In the genomic region with DNA sequence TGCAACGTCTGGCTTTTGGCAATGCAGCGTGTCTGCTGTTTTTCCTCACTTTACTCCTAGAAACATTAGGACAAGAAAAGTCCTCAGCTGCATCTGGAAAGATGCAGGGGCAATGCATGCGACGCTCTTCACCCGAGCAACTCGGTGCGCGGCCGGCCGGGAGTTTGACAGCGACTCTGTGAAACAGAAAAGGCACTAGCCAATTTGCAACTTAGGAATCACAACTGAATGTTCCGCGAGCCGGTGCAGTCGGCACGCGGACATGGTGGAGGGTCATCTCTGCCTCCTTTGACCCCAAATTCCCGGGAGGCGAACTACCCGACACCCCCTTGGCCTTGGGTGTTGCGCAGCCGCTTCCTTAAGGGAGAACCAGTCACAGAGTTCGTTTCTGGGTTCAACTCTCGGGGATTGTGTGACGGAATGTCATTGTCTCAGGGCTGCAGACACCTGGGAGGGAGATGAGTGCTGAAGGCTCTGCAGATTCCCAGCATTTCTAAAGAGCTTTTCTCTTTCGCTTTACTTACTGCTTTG, we compare ENCODE assay signal across 10 cellular contexts. TPM values are rescaled to one million over a fixed set of nuclear protein-coding genes. Genes with fewer than 3 reads are reported as not detected.
DNase-seq lines count a peak whose midpoint lies in the region; TF ChIP-seq lines count a peak whose summit lies in the region.
"Had no signal": no experiment of that assay in that cellular context is flagged by ENCODE, and none has a peak within 500 bp of the region (broad histone marks: within the 10 kb centered on the region; RNA-seq: fewer than 3 reads in every experiment).

No MANE protein-coding gene starts in this region.

- no peak for TF ChIP-seq CTCF in left ventricle myocardium inferior (IDR thresholded peaks at IDR 0.05; ENCODE audit: borderline replicate concordance)

- H3K4me3 ChIP-seq in left ventricle myocardium inferior (peak overlapping the region; percentile 67), MG63 (no peak overlapping the region), SJCRH30 (no peak overlapping the region)

- peaks cover 4% of the 10 kb centered on the region for H3K36me3 Mint-ChIP-seq in T-helper 2 cell treated with Interferon-gamma antibody and Interleukin-4, amounts not matched to agents 5 μg/mL and 100 μg/mL, for 36 hours (ENCODE audit: low read depth)

- H3K27ac ChIP-seq in left ventricle myocardium inferior (replicated peaks) (no peak overlapping the region), SJCRH30 (no peak overlapping the region)

- H3K9me3 Mint-ChIP-seq in T-helper 2 cell treated with Interferon-gamma antibody and Interleukin-4, amounts not matched to agents 5 μg/mL and 100 μg/mL, for 36 hours = no peaks in the 10 kb centered on the region

- peaks cover 38% of the 10 kb centered on the region for H3K4me1 ChIP-seq in left ventricle myocardium inferior
- H3K4me1 ChIP-seq in SJCRH30 = no peaks in the 10 kb centered on the region; the same call in 1 of the 2 replicates

- H3K27me3 Mint-ChIP-seq in T-helper 2 cell treated with Interferon-gamma antibody and Interleukin-4, amounts not matched to agents 5 μg/mL and 100 μg/mL, for 36 hours (ENCODE audit: low read depth) = peaks cover 76% of the 10 kb centered on the region

- H3K4me3 Mint-ChIP-seq in T-helper 2 cell treated with Interferon-gamma antibody and Interleukin-4, amounts not matched to agents 5 μg/mL and 100 μg/mL, for 36 hours = peak overlapping the region; percentile 78

- H3K36me3 ChIP-seq in left ventricle myocardium inferior (peaks cover 6% of the 10 kb centered on the region), MG63 (no peaks in the 10 kb centered on the region), SJCRH30 (no peaks in the 10 kb centered on the region)

- no peak for DNase-seq in left ventricle myocardium inferior
- no peak for DNase-seq in cardiac septum (ENCODE audit: low spot score)
- no peak for DNase-seq in T-helper 2 cell treated with Interferon-gamma antibody and Interleukin-4, amounts not matched to agents 5 μg/mL and 100 μg/mL, for 36 hours (ENCODE audit: low spot score)
- DNase-seq in iPS-NIHi11 (ENCODE audit: low spot score) = peak; percentile 56
- no peak for DNase-seq in HCEC 1CT
- DNase-seq in MG63 = no peak
- DNase-seq in activated CD4-positive, alpha-beta T cell treated with anti-CD3 and anti-CD28 coated beads, Interleukin-2, amount 50 U/mL, for 1 hour = no peak
- DNase-seq in SJCRH30 = no peak
- DNase-seq: kidney glomerular epithelial cell, NCI-H526 treated with DMSO at 0.1 percent for 48 hours had no signal

- H3K27me3 ChIP-seq in left ventricle myocardium inferior (ENCODE audit: low read depth) (peaks cover 98% of the 10 kb centered on the region), MG63 (peaks cover 2% of the 10 kb centered on the region; the same call in 1 of the 2 replicates), SJCRH30 (no peaks in the 10 kb centered on the region)

- H3K27ac Mint-ChIP-seq in T-helper 2 cell treated with Interferon-gamma antibody and Interleukin-4, amounts not matched to agents 5 μg/mL and 100 μg/mL, for 36 hours = no peak overlapping the region

- intact Hi-C loops in left ventricle myocardium inferior (cut with micrococcal nuclease) (no loop called here), cardiac septum (cut with DNase I) (no loop called here)

- peaks cover 20% of the 10 kb centered on the region for H3K4me1 Mint-ChIP-seq in T-helper 2 cell treated with Interferon-gamma antibody and Interleukin-4, amounts not matched to agents 5 μg/mL and 100 μg/mL, for 36 hours (ENCODE audit: low read depth)

- H3K9me3 ChIP-seq in left ventricle myocardium inferior (replicated peaks) = no peaks in the 10 kb centered on the region
- no peaks in the 10 kb centered on the region for H3K9me3 ChIP-seq in MG63
- no peaks in the 10 kb centered on the region for H3K9me3 ChIP-seq in SJCRH30 (replicated peaks)

RNA-seq across cellular contexts. Expression of a gene that starts 9.8 kb away (rescaled TPM):
- total RNA-seq in left ventricle myocardium inferior (0.88 TPM), cardiac septum (1.1 TPM)
- not detected in 2 replicates for total RNA-seq in MG63 (2014; rRNA removed; shearing (Covaris generic); ENCODE audit: low replicate concordance)
- total RNA-seq in SJCRH30 (2014; rRNA removed; shearing (Covaris generic)) = 0.46 and 0.51 TPM in 2 replicates
